8 cellular contexts compared by ENCODE assay signal in genomic region chr10:100433253-100434240, GRCh38. TPM values are rescaled to one million over a fixed set of nuclear protein-coding genes. Genes with fewer than 3 reads are reported as not detected.
A peak's percentile ranks its signal among the peaks of the same experiment; 100 is the strongest.
DNase-seq lines count a peak whose midpoint lies in the region; ATAC-seq, FAIRE-seq and TF ChIP-seq lines count a peak whose summit lies in the region.

No MANE protein-coding gene starts in this region.

- DNase-seq in AG04450 (ENCODE audit: low read depth, low spot score) (peak; percentile 81), NCI-H69 (lab: John Stamatoyannopoulos, UW) (peak; percentile 86), colonic mucosa (peak; percentile 99), HepG2 (ENCODE audit: low spot score) (peak; percentile 89)
- peak; percentile 87 to 99 for DNase-seq in activated CD4-positive, alpha-beta T cell treated with anti-CD3 and anti-CD28 coated beads for 4 hours
- peak; percentile 84 to 95 (median 93) for DNase-seq in stimulated activated CD4-positive, alpha-beta T cell treated with anti-CD3 and anti-CD28 coated beads, TNF-alpha, amount 100 ng/mL, for 1 hour (ENCODE audit: low read depth in 3 of 3, low spot score in 1 of 3)

- H3K79me2 ChIP-seq in HepG2 (ENCODE audit: insufficient read depth, low read length): no peaks in the 10 kb centered on the region

- H3K9ac ChIP-seq in colonic mucosa (ENCODE audit: low read depth in 2 of 2, low read length in 2 of 2) (no peak overlapping the region), HepG2 (ENCODE audit: insufficient read depth, low read depth, low read length) (no peak overlapping the region)

- peak; percentile 63 for ATAC-seq in GM19023 (IDR thresholded peaks at IDR 0.05; ENCODE audit: unreplicated experiment)
- peak; percentile 66 for ATAC-seq in HG03571 (IDR thresholded peaks at IDR 0.05; ENCODE audit: unreplicated experiment)
- peak; percentile 93 for ATAC-seq in HepG2

- TF ChIP-seq RAD21 in HepG2 (CRISPR knock-in tag; IDR thresholded peaks at IDR 0.05): peak; percentile 98

- no TSS peak for BruUV-seq in HepG2 (replicated peaks; lab: Mats Ljungman, UMichigan)

- no peaks in the 10 kb centered on the region for H3K9me3 ChIP-seq in AG04450 (ENCODE audit: control insufficient read depth, insufficient read depth, low read length)
- H3K9me3 ChIP-seq in colonic mucosa: no peaks in the 10 kb centered on the region
- H3K9me3 ChIP-seq in HepG2 (ENCODE audit: low read length): no peaks in the 10 kb centered on the region

- H3K4me1 ChIP-seq in colonic mucosa (no peaks in the 10 kb centered on the region), HepG2 (ENCODE audit: insufficient read depth, low read length) (peaks cover 13% of the 10 kb centered on the region; the same call in 1 of the 2 replicates)

- intact Hi-C loops in colonic mucosa (cut with DNase I): loop anchor here (2.0 to 10.0 kb wide), 2 partner anchors 95 to 441 kb away; no protein-coding TSS in a partner anchor
- intact Hi-C loops in HepG2 (cut with micrococcal nuclease; ENCODE audit: unreplicated experiment): loop anchor here (1.0 kb wide), 4 partner anchors 75 to 130 kb away; no protein-coding TSS in a partner anchor

- H3K4me2 ChIP-seq in HepG2 (ENCODE audit: low read depth, low read length): no peak overlapping the region

- TF ChIP-seq POLR2A in HepG2 (IDR thresholded peaks at IDR 0.05; ENCODE audit: insufficient read depth in 1 of 2, low read depth in 2 of 2, low read length in 2 of 2): no peak

- H3K27me3 ChIP-seq in AG04450 (ENCODE audit: control insufficient read depth, insufficient read depth, low read length): peaks cover 3% of the 10 kb centered on the region
- H3K27me3 ChIP-seq in colonic mucosa: no peaks in the 10 kb centered on the region
- no peaks in the 10 kb centered on the region for H3K27me3 ChIP-seq in HepG2 (ENCODE audit: control insufficient read depth in 1 of 2, insufficient read depth in 2 of 2, low read length in 2 of 2)

- H4K20me1 ChIP-seq in HepG2 (ENCODE audit: insufficient read depth, low read length): no peaks in the 10 kb centered on the region

- POLR2A ChIA-PET in AG04450 (lab: Yijun Ruan, JAX) (no interaction called here), HepG2 (lab: Yijun Ruan, JAX) (interaction anchor here (0.6 to 1.4 kb wide), 4 partner anchors 91 to 94 kb away, joined by 3 to 5 read pairs (median 3); no protein-coding TSS in a partner anchor)

- H3K27ac ChIP-seq in AG04450 (ENCODE audit: low read depth, low read length) (no peak overlapping the region), colonic mucosa (no peak overlapping the region), HepG2 (ENCODE audit: extremely low read length, insufficient read depth, low read length) (no peak overlapping the region)

- FAIRE-seq in HepG2 (lab: Jason Lieb, UNC): peak; percentile 91

- peak; percentile 99 for TF ChIP-seq CTCF in AG04450 (IDR thresholded peaks at IDR 0.05; ENCODE audit: low read depth, low read length)
- peak; percentile 96 for TF ChIP-seq CTCF in colonic mucosa (IDR thresholded peaks at IDR 0.05)
- peak; percentile 99 for TF ChIP-seq CTCF in HepG2 (CRISPR knock-in tag; IDR thresholded peaks at IDR 0.05)

- 26% methylated on average over 13 of the region's 13 CpGs for WGBS in HepG2 (ENCODE audit: low lambda C conversion rate)

- no peak overlapping the region for H2AFZ ChIP-seq in HepG2 (ENCODE audit: low read length)

- H3K36me3 ChIP-seq in colonic mucosa: no peaks in the 10 kb centered on the region
- H3K36me3 ChIP-seq in HepG2 (replicated peaks in 1 of 2; ENCODE audit: control insufficient read depth in 1 of 2, insufficient read depth in 2 of 2, low read length in 2 of 2): no peaks in the 10 kb centered on the region

- in situ Hi-C loops in HepG2 (cut with HindIII; ENCODE audit: extremely low pct_ligation_motif_present, low pct_unique_long_range_greater_than_20kb): loop anchor here (5.0 kb wide), 1 partner anchor 91 kb away; no protein-coding TSS in a partner anchor

- H3K4me3 ChIP-seq in AG04450 (ENCODE audit: low read depth, low read length) (no peak overlapping the region), colonic mucosa (no peak overlapping the region), HepG2 (replicated peaks in 1 of 3; ENCODE audit: insufficient read depth in 1 of 3, low read depth in 2 of 3, low read length in 3 of 3) (no peak overlapping the region)

- TF ChIP-seq EP300 in HepG2 (IDR thresholded peaks at IDR 0.05; ENCODE audit: low read depth in 2 of 2, low read length in 2 of 2) (no peak), HepG2 (CRISPR knock-in tag; IDR thresholded peaks at IDR 0.05; ENCODE audit: borderline replicate concordance) (no peak)

- CTCF ChIA-PET in AG04450 (lab: Charles Lee): interaction anchor here (0.6 to 7.4 kb wide), 58 partner anchors 9 to 589 kb away, joined by 3 to 381 read pairs (median 5); partner anchors contain the start of genes BLOC1S2, PKD2L1, SCD and SEC31B
- CTCF ChIA-PET in HepG2 (lab: Yijun Ruan, JAX; ENCODE audit: low intra/inter-chr PET ratio, low total read pairs): interaction anchor here (0.8 to 7.8 kb wide), 13 partner anchors 8 to 447 kb away, joined by 3 to 297 read pairs (median 4); partner anchors contain the start of genes SCD and SEC31B

TF ChIP-seq in HepG2, 621 proteins besides CTCF, POLR2A, EP300 and RAD21 (continues in another document):
- TF ChIP-seq ZFP36 (IDR thresholded peaks at IDR 0.05; ENCODE audit: borderline replicate concordance, low read depth, low read length, partially characterized antibody) (peak; percentile 10), DRAP1 (CRISPR knock-in tag; IDR thresholded peaks at IDR 0.05) (peak; percentile 54; the same call in 1 of the 2 replicates), ARID4A (CRISPR knock-in tag; IDR thresholded peaks at IDR 0.05; ENCODE audit: borderline replicate concordance) (peak; percentile 29; the same call in 1 of the 2 replicates)

RNA-seq across cellular contexts. Expression of gene WNT8B, which starts 29.3 kb away (rescaled TPM):
- polyA plus RNA-seq in AG04450 (2011; rRNA removed) (not detected in 2 replicates), HepG2 (2011; rRNA removed) (0.13 and 0.20 TPM in 2 replicates)
- not detected in 2 replicates for polyA minus RNA-seq in AG04450 (2011; rRNA and poly(A)+ RNA removed)
- total RNA-seq in colonic mucosa (not detected), HepG2 (2016; rRNA removed; fragmentation: Illumina TruSeq; extraction: Trizol) (0.07 TPM in 1 of 2 replicates, not detected in the other)
- not detected in 2 replicates for total RNA-seq in HepG2 (2016; cell fraction: cytosol; rRNA removed; fragmentation: Illumina TruSeq; extraction: Trizol; ENCODE audit: low read depth)
- total RNA-seq in HepG2 (2016; cell fraction: insoluble cytoplasmic fraction; rRNA removed; fragmentation: Illumina TruSeq; extraction: Trizol): not detected in 2 replicates
- not detected in 2 replicates for total RNA-seq in HepG2 (2016; cell fraction: membrane; rRNA removed; fragmentation: Illumina TruSeq; extraction: Trizol)
- total RNA-seq in HepG2 (2016; cell fraction: nucleus; rRNA removed; fragmentation: Illumina TruSeq; extraction: Trizol): not detected in 2 replicates
- polyA plus RNA-seq in HepG2 (2011; cell fraction: cytosol; rRNA removed): 0.09 TPM in 1 of 2 replicates, not detected in the other
- 0.21 and 0.31 TPM in 2 replicates for polyA plus RNA-seq in HepG2 (2011; cell fraction: nucleus; rRNA removed)
- 0.12 and 0.15 TPM in 2 replicates for polyA plus RNA-seq in HepG2 (2012)
- polyA plus RNA-seq in HepG2 (2016; cell fraction: cytosol; fragmentation: Illumina TruSeq; extraction: Trizol; ENCODE audit: low read depth): 0.05 TPM in 1 of 2 replicates, not detected in the other
- polyA plus RNA-seq in HepG2 (2016; cell fraction: insoluble cytoplasmic fraction; fragmentation: Illumina TruSeq; extraction: Trizol; ENCODE audit: low read depth): not detected in 2 replicates
- polyA plus RNA-seq in HepG2 (2016; cell fraction: membrane; fragmentation: Illumina TruSeq; extraction: Trizol; ENCODE audit: low read depth): not detected in 2 replicates
- polyA plus RNA-seq in HepG2 (2016; cell fraction: nucleus; fragmentation: Illumina TruSeq; extraction: Trizol; ENCODE audit: insufficient read depth, low read depth): not detected in 2 replicates
- polyA minus RNA-seq in HepG2 (2011; rRNA and poly(A)+ RNA removed; ENCODE audit: low replicate concordance): 0.10 TPM in 1 of 2 replicates, not detected in the other
- polyA minus RNA-seq in HepG2 (2011; cell fraction: cytosol; rRNA and poly(A)+ RNA removed): not detected in 2 replicates
- 0.13 TPM in 1 of 2 replicates, not detected in the other for polyA minus RNA-seq in HepG2 (2011; cell fraction: nucleus; rRNA and poly(A)+ RNA removed)
